In genomic region chr6:47724300-47724699, GRCh38 we compare ENCODE assay signal across 28 cellular contexts. TPM values are rescaled to one million over a fixed set of nuclear protein-coding genes. Genes with fewer than 3 reads are reported as not detected.
"Had no signal": no experiment of that assay in that cellular context is flagged by ENCODE, and none has a peak within 500 bp of the region (broad histone marks: within the 10 kb centered on the region; RNA-seq: fewer than 3 reads in every experiment).

No MANE protein-coding gene starts in this region.

- ATAC-seq: heart right ventricle had no signal

- H3K27ac ChIP-seq: heart right ventricle, left ventricle myocardium inferior, ovary, sigmoid colon, suprapubic skin, tibial artery had no signal

- H3K4me3 ChIP-seq: heart right ventricle, left ventricle myocardium inferior, ovary, sigmoid colon, suprapubic skin, tibial artery had no signal

- H3K27me3 ChIP-seq: heart right ventricle, ovary, sigmoid colon, suprapubic skin, tibial artery had no signal

- H3K36me3 ChIP-seq: heart right ventricle, left ventricle myocardium inferior, ovary, sigmoid colon, suprapubic skin, tibial artery had no signal

- DNase-seq: activated CD4-positive, alpha-beta memory T cell treated with anti-CD3 and anti-CD28 coated beads for 36 hours; activated CD4-positive, alpha-beta T cell treated with anti-CD3 and anti-CD28 coated beads, Interleukin-2, amount 10 ng/mL, durations not matched to agents 24 days and 14 days; activated CD4-positive, CD25-positive, alpha-beta regulatory T cell treated with anti-CD3 and anti-CD28 coated beads, Interleukin-2, amount 50 U/mL, for 72 hours; activated CD8-positive, alpha-beta memory T cell treated with anti-CD3 and anti-CD28 coated beads, Interleukin-2, amount 50 U/mL, for 4 hours; activated gamma-delta T cell; activated naive CD4-positive, alpha-beta T cell treated with anti-CD3 and anti-CD28 coated beads, Interleukin-2, amount 10 ng/mL, durations not matched to agents 7 days and 5 days; activated naive CD8-positive, alpha-beta T cell treated with anti-CD3 and anti-CD28 coated beads, Interleukin-2, amount 10 ng/mL, durations not matched to agents 7 days and 5 days; activated T-cell treated with anti-CD3 and anti-CD28 coated beads, Interleukin-2, amount 50 U/mL, for 1 hour; amniotic stem cell; caudate nucleus; heart right ventricle; left ventricle myocardium inferior; ovary; sigmoid colon; stimulated activated naive CD4-positive, alpha-beta T cell; tibial artery had no signal

- H3K9me3 Mint-ChIP-seq: activated CD4-positive, alpha-beta memory T cell treated with anti-CD3 and anti-CD28 coated beads for 36 hours; activated CD4-positive, alpha-beta T cell treated with anti-CD3 and anti-CD28 coated beads, Interleukin-2, amount 10 ng/mL, durations not matched to agents 24 days and 14 days; T-helper 2 cell treated with Interferon-gamma antibody and Interleukin-4, amounts not matched to agents 5 μg/mL and 100 μg/mL, for 36 hours had no signal

- H3K36me3 Mint-ChIP-seq: activated CD4-positive, alpha-beta memory T cell treated with anti-CD3 and anti-CD28 coated beads for 36 hours; activated naive CD4-positive, alpha-beta T cell treated with anti-CD3 and anti-CD28 coated beads, Interleukin-2, amount 10 ng/mL, durations not matched to agents 7 days and 5 days; activated naive CD8-positive, alpha-beta T cell treated with anti-CD3 and anti-CD28 coated beads, Interleukin-2, amount 10 ng/mL, durations not matched to agents 7 days and 5 days had no signal

- H3K27ac Mint-ChIP-seq: activated CD4-positive, alpha-beta memory T cell treated with anti-CD3 and anti-CD28 coated beads for 36 hours; activated CD4-positive, alpha-beta T cell treated with anti-CD3 and anti-CD28 coated beads, Interleukin-2, amount 10 ng/mL, durations not matched to agents 24 days and 14 days; activated naive CD4-positive, alpha-beta T cell treated with anti-CD3 and anti-CD28 coated beads, Interleukin-2, amount 10 ng/mL, durations not matched to agents 7 days and 5 days; activated naive CD8-positive, alpha-beta T cell treated with anti-CD3 and anti-CD28 coated beads, Interleukin-2, amount 10 ng/mL, durations not matched to agents 7 days and 5 days; progenitor cell of endocrine pancreas; T-helper 2 cell treated with Interferon-gamma antibody and Interleukin-4, amounts not matched to agents 5 μg/mL and 100 μg/mL, for 36 hours had no signal

- H3K27me3 Mint-ChIP-seq: activated naive CD4-positive, alpha-beta T cell treated with anti-CD3 and anti-CD28 coated beads, Interleukin-2, amount 10 ng/mL, durations not matched to agents 7 days and 5 days; progenitor cell of endocrine pancreas had no signal

- H3K9me3 ChIP-seq: left ventricle myocardium inferior, ovary, sigmoid colon, suprapubic skin, tibial artery had no signal

- H3K4me1 ChIP-seq: heart right ventricle, left ventricle myocardium inferior, sigmoid colon, suprapubic skin, tibial artery had no signal

- H3K4me3 Mint-ChIP-seq: activated CD4-positive, alpha-beta memory T cell treated with anti-CD3 and anti-CD28 coated beads for 36 hours; activated CD4-positive, alpha-beta T cell treated with anti-CD3 and anti-CD28 coated beads, Interleukin-2, amount 10 ng/mL, durations not matched to agents 24 days and 14 days; activated naive CD4-positive, alpha-beta T cell treated with anti-CD3 and anti-CD28 coated beads, Interleukin-2, amount 10 ng/mL, durations not matched to agents 7 days and 5 days; activated naive CD8-positive, alpha-beta T cell treated with anti-CD3 and anti-CD28 coated beads, Interleukin-2, amount 10 ng/mL, durations not matched to agents 7 days and 5 days; T-helper 2 cell treated with Interferon-gamma antibody and Interleukin-4, amounts not matched to agents 5 μg/mL and 100 μg/mL, for 36 hours had no signal

RNA-seq across cellular contexts. Expression of gene ADGRF4, which starts 25.9 kb away (rescaled TPM):
- total RNA-seq: activated CD4-positive, alpha-beta memory T cell treated with anti-CD3 and anti-CD28 coated beads for 36 hours; activated CD4-positive, alpha-beta T cell treated with anti-CD3 and anti-CD28 coated beads, Interleukin-2, amount 10 ng/mL, durations not matched to agents 24 days and 14 days; activated CD8-positive, alpha-beta memory T cell treated with anti-CD3 and anti-CD28 coated beads for 36 hours; activated naive CD8-positive, alpha-beta T cell treated with anti-CD3 and anti-CD28 coated beads, Interleukin-2, amount 10 ng/mL, durations not matched to agents 7 days and 5 days; chondrocyte; fibroblast of lung; left ventricle myocardium inferior; lung microvascular endothelial cell had no signal
- polyA plus RNA-seq: fibroblast of lung, neural cell had no signal

RNA-seq across cellular contexts. Expression of gene OPN5, which starts 57.5 kb away (rescaled TPM):
- total RNA-seq: activated CD4-positive, alpha-beta memory T cell treated with anti-CD3 and anti-CD28 coated beads for 36 hours; activated CD4-positive, alpha-beta T cell treated with anti-CD3 and anti-CD28 coated beads, Interleukin-2, amount 10 ng/mL, durations not matched to agents 24 days and 14 days; activated CD8-positive, alpha-beta memory T cell treated with anti-CD3 and anti-CD28 coated beads for 36 hours; activated naive CD8-positive, alpha-beta T cell treated with anti-CD3 and anti-CD28 coated beads, Interleukin-2, amount 10 ng/mL, durations not matched to agents 7 days and 5 days; chondrocyte; epithelial cell of proximal tubule; fibroblast of lung; fibroblast of villous mesenchyme; left ventricle myocardium inferior; lung microvascular endothelial cell; mucosa of gallbladder; ovary; progenitor cell of endocrine pancreas; sigmoid colon; suprapubic skin; ureter had no signal
- polyA plus RNA-seq: fibroblast of lung, ovary, sigmoid colon had no signal
